In genomic region chr6:168232046-168232445, GRCh38 we compare ENCODE assay signal across 1 cellular context.
TF ChIP-seq lines count a peak whose summit lies in the region.

No MANE protein-coding gene starts in this region.

TF ChIP-seq in HepG2, 621 proteins besides CTCF, POLR2A, EP300 and RAD21 (continued from another document):
- TF ChIP-seq RFX1 (IDR thresholded peaks at IDR 0.05) (no peak), LCORL (IDR thresholded peaks at IDR 0.05) (no peak), LCORL (CRISPR knock-in tag; IDR thresholded peaks at IDR 0.05) (no peak), ZNF558 (CRISPR knock-in tag; IDR thresholded peaks at IDR 0.05; ENCODE audit: borderline replicate concordance) (no peak), SAP130 (CRISPR knock-in tag; IDR thresholded peaks at IDR 0.05; ENCODE audit: low read depth) (0 out of 2 replicates have a peak, but pooled peaks have one; percentile 17), RNF2 (conservative IDR thresholded peaks at IDR 0.05; ENCODE audit: low read depth) (no peak), NFE2L1 (CRISPR knock-in tag; IDR thresholded peaks at IDR 0.05; ENCODE audit: borderline replicate concordance) (no peak), PITX1 (CRISPR knock-in tag; IDR thresholded peaks at IDR 0.05) (0 out of 2 replicates have a peak, but pooled peaks have one; percentile 20), RFXAP (CRISPR knock-in tag; IDR thresholded peaks at IDR 0.05; ENCODE audit: borderline replicate concordance) (no peak), ZNF337 (CRISPR knock-in tag; IDR thresholded peaks at IDR 0.05; ENCODE audit: borderline replicate concordance, low read depth) (no peak), ZNF549 (CRISPR knock-in tag; IDR thresholded peaks at IDR 0.05) (peak; percentile 74; the same call in 1 of the 2 replicates), ZFP90 (CRISPR knock-in tag; IDR thresholded peaks at IDR 0.05; ENCODE audit: borderline replicate concordance) (no peak), ETV5 (CRISPR knock-in tag; IDR thresholded peaks at IDR 0.05; ENCODE audit: borderline replicate concordance) (no peak), HNF4A (CRISPR knock-in tag; IDR thresholded peaks at IDR 0.05) (peak; percentile 59), ZNF7 (CRISPR knock-in tag; IDR thresholded peaks at IDR 0.05) (no peak), THAP8 (CRISPR knock-in tag; IDR thresholded peaks at IDR 0.05; ENCODE audit: borderline replicate concordance) (no peak), EED (CRISPR knock-in tag; IDR thresholded peaks at IDR 0.05) (no peak), SALL2 (CRISPR knock-in tag; IDR thresholded peaks at IDR 0.05) (no peak), NCOR1 (IDR thresholded peaks at IDR 0.05; ENCODE audit: borderline replicate concordance, low read length) (no peak), PLRG1 (conservative IDR thresholded peaks at IDR 0.05) (no peak), TERF1 (CRISPR knock-in tag; IDR thresholded peaks at IDR 0.05) (no peak), MAFF (IDR thresholded peaks at IDR 0.05; ENCODE audit: low read depth, low read length) (peak; percentile 82), NR1H2 (CRISPR knock-in tag; IDR thresholded peaks at IDR 0.05; ENCODE audit: borderline replicate concordance, low read depth) (no peak), ZNF530 (CRISPR knock-in tag; IDR thresholded peaks at IDR 0.05; ENCODE audit: low read depth) (no peak), ZNF263 (CRISPR knock-in tag; IDR thresholded peaks at IDR 0.05) (peak; percentile 63), HNF4G (IDR thresholded peaks at IDR 0.05; ENCODE audit: borderline replicate concordance, low read depth, low read length) (peak; percentile 51; the same call in 1 of the 2 replicates), HNF4G (CRISPR knock-in tag; IDR thresholded peaks at IDR 0.05; ENCODE audit: borderline replicate concordance, low read depth) (no peak), SOX13 (IDR thresholded peaks at IDR 0.05) (no peak), SOX13 (CRISPR knock-in tag; conservative IDR thresholded peaks at IDR 0.05 in 1 of 2, IDR thresholded peaks at IDR 0.05 in 1 of 2) (no peak), HOXA9 (CRISPR knock-in tag; IDR thresholded peaks at IDR 0.05; ENCODE audit: borderline replicate concordance) (no peak), ZNF451 (CRISPR knock-in tag; IDR thresholded peaks at IDR 0.05) (no peak), KLF11 (CRISPR knock-in tag; IDR thresholded peaks at IDR 0.05) (no peak), ZNF746 (CRISPR knock-in tag; IDR thresholded peaks at IDR 0.05) (no peak), SYNCRIP (IDR thresholded peaks at IDR 0.05; ENCODE audit: insufficient read depth, low read depth, low read length) (no peak), SIN3B (IDR thresholded peaks at IDR 0.05; ENCODE audit: low read length) (no peak), KDM6A (CRISPR knock-in tag; IDR thresholded peaks at IDR 0.05; ENCODE audit: low read depth) (no peak), ZBTB8A (CRISPR knock-in tag; IDR thresholded peaks at IDR 0.05; ENCODE audit: borderline replicate concordance, low read depth) (no peak), ZNF672 (CRISPR knock-in tag; IDR thresholded peaks at IDR 0.05) (no peak), SP5 (CRISPR knock-in tag; IDR thresholded peaks at IDR 0.05; ENCODE audit: borderline replicate concordance, low read depth) (no peak), NRL (CRISPR knock-in tag; IDR thresholded peaks at IDR 0.05; ENCODE audit: borderline replicate concordance) (no peak), CHD2 (IDR thresholded peaks at IDR 0.05; ENCODE audit: low read depth, low read length) (no peak), ASH2L (IDR thresholded peaks at IDR 0.05; ENCODE audit: insufficient read length, low read depth, low read length) (no peak), MED13 (CRISPR knock-in tag; IDR thresholded peaks at IDR 0.05) (no peak), MAFK (conservative IDR thresholded peaks at IDR 0.05 in 1 of 2, IDR thresholded peaks at IDR 0.05 in 1 of 2; ENCODE audit: low read length in 2 of 2) (peak; percentile 85 to 92)
TF ChIP-seq in HepG2: peak in this region for 9.
